In the genomic region with DNA sequence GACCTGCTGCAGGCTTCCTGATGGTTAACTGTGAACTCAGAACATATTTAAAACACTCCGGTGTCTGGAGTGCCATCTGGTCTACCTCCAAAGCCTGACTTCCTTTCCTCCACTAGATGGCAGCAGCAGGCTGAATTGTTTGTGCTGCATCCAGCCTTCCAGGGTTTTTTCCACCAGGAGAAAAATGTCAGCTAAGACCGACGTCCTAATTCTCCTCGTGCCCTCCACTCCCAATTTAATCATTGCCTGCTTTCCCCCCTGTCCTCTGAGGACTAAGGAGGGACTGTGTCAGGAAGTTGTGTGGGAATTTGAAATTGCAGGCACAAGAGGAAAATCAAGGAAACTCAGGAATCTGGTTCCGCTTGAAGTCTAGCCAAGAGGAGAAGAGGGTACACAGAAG, we compare ENCODE assay signal across 8 cellular contexts.
DNase-seq lines count a peak whose midpoint lies in the region; ATAC-seq and TF ChIP-seq lines count a peak whose summit lies in the region.

No MANE protein-coding gene starts in this region.

- peaks cover 22% of the 10 kb centered on the region for H3K27me3 Mint-ChIP-seq in CD4-positive, alpha-beta T cell

- H3K27ac ChIP-seq in CD4-positive, alpha-beta T cell (ENCODE audit: low read depth, low read length): no peak overlapping the region

- no peaks in the 10 kb centered on the region for H3K4me1 Mint-ChIP-seq in CD4-positive, alpha-beta T cell (ENCODE audit: low read depth)

- peak in 9 of 10 experiments; percentile 16 to 41 (median 20) for DNase-seq in CD4-positive, alpha-beta T cell
- DNase-seq in HFF-Myc (ENCODE audit: extremely low read depth, low read depth): peak; percentile 53
- peak; percentile 50 for DNase-seq in NCI-H774 (lab: John Stamatoyannopoulos, UW)
- peak; percentile 24 for DNase-seq in activated T-cell treated with anti-CD3 and anti-CD28 coated beads for 1 hour (ENCODE audit: low read depth)
- peak; percentile 47 to 74 for DNase-seq in erythroblast (lab: John Stamatoyannopoulos, UW)
- peak; percentile 88 for DNase-seq in myocyte (ENCODE audit: low read depth)
- DNase-seq in superior temporal gyrus (ENCODE audit: extremely low spot score): peak; percentile 93

- H3K9me3 ChIP-seq in CD4-positive, alpha-beta T cell (ENCODE audit: control insufficient read depth, low read length): no peaks in the 10 kb centered on the region

- no peak for ATAC-seq in CD4-positive, alpha-beta T cell (ENCODE audit: poor library complexity)
- ATAC-seq in HG02642 (IDR thresholded peaks at IDR 0.05; ENCODE audit: poor library complexity, unreplicated experiment): no peak

- no peak overlapping the region for H3K27ac Mint-ChIP-seq in CD4-positive, alpha-beta T cell

- H3K9me3 Mint-ChIP-seq in CD4-positive, alpha-beta T cell: no peaks in the 10 kb centered on the region

- H3K4me3 ChIP-seq in HFF-Myc (replicated peaks; ENCODE audit: low read depth, low read length): no peak overlapping the region

- no peak overlapping the region for H3K4me3 Mint-ChIP-seq in CD4-positive, alpha-beta T cell

- peak; percentile 79 for TF ChIP-seq CTCF in CD4-positive, alpha-beta T cell (IDR thresholded peaks at IDR 0.05)
- TF ChIP-seq CTCF in HFF-Myc (IDR thresholded peaks at IDR 0.05; ENCODE audit: low read depth, low read length, missing control alignments): peak; percentile 91

- no peaks in the 10 kb centered on the region for H3K36me3 Mint-ChIP-seq in CD4-positive, alpha-beta T cell (ENCODE audit: low read depth)

- CTCF ChIA-PET in CD4-positive, alpha-beta T cell (lab: Charles Lee): interaction anchor here (1.3 kb wide), 1 partner anchor 124 kb away, joined by 5 read pairs; no protein-coding TSS in a partner anchor

- TF ChIP-seq POLR2A in erythroblast (IDR thresholded peaks at IDR 0.05; ENCODE audit: low read length): no peak

- no peaks in the 10 kb centered on the region for H3K27me3 ChIP-seq in CD4-positive, alpha-beta T cell (ENCODE audit: control insufficient read depth, insufficient read depth, low read length)

- POLR2A ChIA-PET in CD4-positive, alpha-beta T cell (lab: Charles Lee): no interaction called here

- intact Hi-C loops in CD4-positive, alpha-beta T cell (cut with DNase I, micrococcal nuclease): loop anchor here (1.0 to 10.0 kb wide), 2 partner anchors 124 to 340 kb away; no protein-coding TSS in a partner anchor

Comparison
In these comparisons a context has a peak if more than half of its experiments do, and no peak if none do; other contexts are left out.
1. DNase-seq: peak in every context shown above with its lines; median percentile 93 in superior temporal gyrus; 88 in myocyte; 60 in erythroblast; 53 in HFF-Myc; 50 in NCI-H774; 24 in activated T-cell treated with anti-CD3 and anti-CD28 coated beads for 1 hour; 20 in CD4-positive, alpha-beta T cell.